In genomic region chr9:62837254-62837911, GRCh38 we compare ENCODE assay signal across 8 cellular contexts.
A peak's percentile ranks its signal among the peaks of the same experiment; 100 is the strongest.
DNase-seq lines count a peak whose midpoint lies in the region; ATAC-seq and TF ChIP-seq lines count a peak whose summit lies in the region.
"Not testable (repeated sequence)": the region's sequence is repeated elsewhere in the genome, so short reads cannot be mapped to it uniquely, and the experiment has no call there.

No MANE protein-coding gene starts in this region.

- peak overlapping the region; percentile 57 to 59 for H3K27ac ChIP-seq in breast epithelium
- H3K27ac ChIP-seq in right atrium auricular region: peak overlapping the region; percentile 54 to 57
- peak overlapping the region; percentile 33 to 55 for H3K27ac ChIP-seq in prostate gland
- peak overlapping the region in 3 of 4 donors; percentile 38 to 58 (median 48) for H3K27ac ChIP-seq in upper lobe of left lung

- DNase-seq in GM12865 (ENCODE audit: low read depth): peak; percentile 67
- peak in 1 of 2 donors; percentile 50 for DNase-seq in breast epithelium (ENCODE audit: low spot score in 2 of 2)
- not testable (repeated sequence) for DNase-seq in right atrium auricular region (ENCODE audit: low spot score); prostate gland (ENCODE audit: low spot score)
- DNase-seq in upper lobe of left lung: peak in 1 of 2 donors; percentile 90

- ATAC-seq in GM21786 (IDR thresholded peaks at IDR 0.05; ENCODE audit: unreplicated experiment) (peak; percentile 25), HG03460 (IDR thresholded peaks at IDR 0.05; ENCODE audit: unreplicated experiment) (peak; percentile 11), upper lobe of left lung (ENCODE audit: low FRiP score in 2 of 2) (peak in 1 of 2 donors; percentile 26)

- TF ChIP-seq EP300 in upper lobe of left lung (IDR thresholded peaks at IDR 0.05): not testable (repeated sequence)

- not testable (repeated sequence) for TF ChIP-seq POLR2A in breast epithelium (IDR thresholded peaks at IDR 0.05); prostate gland (IDR thresholded peaks at IDR 0.05); upper lobe of left lung (IDR thresholded peaks at IDR 0.05)

- H3K27me3 ChIP-seq in breast epithelium: peaks cover 0 to 11% of the 10 kb centered on the region in 2 donors
- not testable (repeated sequence) for H3K27me3 ChIP-seq in right atrium auricular region; prostate gland (replicated peaks; ENCODE audit: insufficient read depth); upper lobe of left lung

- H3K36me3 ChIP-seq in breast epithelium, right atrium auricular region, prostate gland, upper lobe of left lung: not testable (repeated sequence)

- not testable (repeated sequence) for H3K9me3 ChIP-seq in breast epithelium, right atrium auricular region, prostate gland, upper lobe of left lung

- not testable (repeated sequence) for TF ChIP-seq CTCF in GM12865 (IDR thresholded peaks at IDR 0.05; ENCODE audit: insufficient read depth, low read depth, low read length, missing control alignments); WI38 (IDR thresholded peaks at IDR 0.05; ENCODE audit: low read depth, low read length); breast epithelium (IDR thresholded peaks at IDR 0.05); right atrium auricular region (IDR thresholded peaks at IDR 0.05); prostate gland (IDR thresholded peaks at IDR 0.05); upper lobe of left lung (IDR thresholded peaks at IDR 0.05)

- intact Hi-C loops in breast epithelium (cut with DNase I; ENCODE audit: low total_unique reads); prostate gland (cut with DNase I): not testable (repeated sequence)

- H3K4me3 ChIP-seq in GM12865 (ENCODE audit: low read depth, low read length) (peak overlapping the region; percentile 62), WI38 (ENCODE audit: low read depth, low read length) (peak overlapping the region; percentile 27), breast epithelium (peak overlapping the region; percentile 34 to 66 (median 51)), right atrium auricular region (peak overlapping the region; percentile 32 to 46), prostate gland (peak overlapping the region; percentile 32 to 36), upper lobe of left lung (peak overlapping the region in 3 of 4 donors; percentile 44 to 48 (median 46))

- H3K4me1 ChIP-seq in breast epithelium; prostate gland (replicated peaks): not testable (repeated sequence)
- H3K4me1 ChIP-seq in right atrium auricular region (peaks cover 0 to 10% of the 10 kb centered on the region in 2 donors), upper lobe of left lung (peaks cover 0 to 16% (median 9%) of the 10 kb centered on the region in 4 donors)

- WGBS in prostate gland: 2% methylated on average over 47 of the region's 50 CpGs
- 4 to 6% methylated on average over 21 to 26 of the region's 50 CpGs for WGBS in upper lobe of left lung, 2 donors
